ENCODE assay signal across 1 cellular context in genomic region chr2:156065912-156066311, GRCh38.
TF ChIP-seq lines count a peak whose summit lies in the region.

No MANE protein-coding gene starts in this region.

TF ChIP-seq in SK-N-SH, 30 proteins besides CTCF, POLR2A, EP300 and RAD21 (continued from another document):
- TF ChIP-seq, protein P1, sequence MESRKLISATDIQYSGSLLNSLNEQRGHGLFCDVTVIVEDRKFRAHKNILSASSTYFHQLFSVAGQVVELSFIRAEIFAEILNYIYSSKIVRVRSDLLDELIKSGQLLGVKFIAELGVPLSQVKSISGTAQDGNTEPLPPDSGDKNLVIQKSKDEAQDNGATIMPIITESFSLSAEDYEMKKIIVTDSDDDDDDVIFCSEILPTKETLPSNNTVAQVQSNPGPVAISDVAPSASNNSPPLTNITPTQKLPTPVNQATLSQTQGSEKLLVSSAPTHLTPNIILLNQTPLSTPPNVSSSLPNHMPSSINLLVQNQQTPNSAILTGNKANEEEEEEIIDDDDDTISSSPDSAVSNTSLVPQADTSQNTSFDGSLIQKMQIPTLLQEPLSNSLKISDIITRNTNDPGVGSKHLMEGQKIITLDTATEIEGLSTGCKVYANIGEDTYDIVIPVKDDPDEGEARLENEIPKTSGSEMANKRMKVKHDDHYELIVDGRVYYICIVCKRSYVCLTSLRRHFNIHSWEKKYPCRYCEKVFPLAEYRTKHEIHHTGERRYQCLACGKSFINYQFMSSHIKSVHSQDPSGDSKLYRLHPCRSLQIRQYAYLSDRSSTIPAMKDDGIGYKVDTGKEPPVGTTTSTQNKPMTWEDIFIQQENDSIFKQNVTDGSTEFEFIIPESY (IDR thresholded peaks at IDR 0.05; ENCODE audit: borderline replicate concordance, low read depth): no peak
- TF ChIP-seq TEAD4 (IDR thresholded peaks at IDR 0.05; ENCODE audit: borderline replicate concordance, insufficient read depth): no peak
